8 cellular contexts compared by ENCODE assay signal in genomic region chr3:28136607-28137216, GRCh38.
"Had no signal": no experiment of that assay in that cellular context is flagged by ENCODE, and none has a peak within 500 bp of the region (broad histone marks: within the 10 kb centered on the region; RNA-seq: fewer than 3 reads in every experiment).

No MANE protein-coding gene starts in this region.

- ATAC-seq: HepG2, K562 had no signal

- H3K27ac ChIP-seq: HL-60, KMS-11 had no signal

- H3K4me3 ChIP-seq: K562 had no signal

- H3K9ac ChIP-seq: KMS-11 had no signal

- FAIRE-seq: HepG2, HTR-8/SVneo, K562 had no signal

- H3K4me2 ChIP-seq: KMS-11 had no signal

- DNase-seq: IMR-90, KBM-7, KG1 had no signal
